In genomic region chr16:27368358-27368722, GRCh38 we compare ENCODE assay signal across 9 cellular contexts. TPM values are rescaled to one million over a fixed set of nuclear protein-coding genes. Genes with fewer than 3 reads are reported as not detected.
DNase-seq lines count a peak whose midpoint lies in the region; ATAC-seq and TF ChIP-seq lines count a peak whose summit lies in the region.
"Had no signal": no experiment of that assay in that cellular context is flagged by ENCODE, and none has a peak within 500 bp of the region (broad histone marks: within the 10 kb centered on the region; RNA-seq: fewer than 3 reads in every experiment).

No MANE protein-coding gene starts in this region.

- peak overlapping the region; percentile 53 for H3K4me3 Mint-ChIP-seq in activated naive CD4-positive, alpha-beta T cell treated with anti-CD3 and anti-CD28 coated beads for 36 hours
- no peak overlapping the region for H3K4me3 Mint-ChIP-seq in chondrocyte (ENCODE audit: unreplicated experiment)
- H3K4me3 Mint-ChIP-seq in stimulated activated naive B cell treated with anti-CD40 and anti-IgM and Interleukin-4, amounts not matched to agents 10 μg/mL and 1 μg/mL and 100 μg/mL, for 72 hours: peak overlapping the region; percentile 55 to 75

- POLR2A ChIA-PET in Panc1 (lab: Charles Lee): no interaction called here

- H3K4me1 ChIP-seq in Panc1 (ENCODE audit: control insufficient read depth, insufficient read depth, low read length): peaks cover 5% of the 10 kb centered on the region; the same call in 1 of the 2 replicates

- peak overlapping the region; percentile 99 for H3K27ac Mint-ChIP-seq in activated naive CD4-positive, alpha-beta T cell treated with anti-CD3 and anti-CD28 coated beads for 36 hours
- no peak overlapping the region for H3K27ac Mint-ChIP-seq in chondrocyte (ENCODE audit: unreplicated experiment)
- H3K27ac Mint-ChIP-seq in stimulated activated naive B cell treated with anti-CD40 and anti-IgM and Interleukin-4, amounts not matched to agents 10 μg/mL and 1 μg/mL and 100 μg/mL, for 72 hours: peak overlapping the region; percentile 99

- in situ Hi-C loops in Panc1 (cut with HindIII; ENCODE audit: low pct_unique_long_range_greater_than_20kb, low sequenced_read_pairs): no loop called here

- H3K9me3 Mint-ChIP-seq in activated naive CD4-positive, alpha-beta T cell treated with anti-CD3 and anti-CD28 coated beads for 36 hours: peaks cover 21% of the 10 kb centered on the region
- H3K9me3 Mint-ChIP-seq in chondrocyte (ENCODE audit: low read depth): peaks cover 11% of the 10 kb centered on the region
- H3K9me3 Mint-ChIP-seq in stimulated activated naive B cell treated with anti-CD40 and anti-IgM and Interleukin-4, amounts not matched to agents 10 μg/mL and 1 μg/mL and 100 μg/mL, for 72 hours: peaks cover 5 to 6% of the 10 kb centered on the region in 2 donors

- CTCF ChIA-PET in activated naive CD4-positive, alpha-beta T cell treated with anti-CD3 and anti-CD28 coated beads for 36 hours (lab: Charles Lee): interaction anchor here (0.7 to 11.6 kb wide), 35 partner anchors 9 to 223 kb away, joined by 3 to 132 read pairs (median 6); no protein-coding TSS in a partner anchor
- CTCF ChIA-PET in Panc1 (lab: Charles Lee): interaction anchor here (0.6 to 1.9 kb wide), 5 partner anchors 132 to 219 kb away, joined by 5 to 25 read pairs (median 7); no protein-coding TSS in a partner anchor

- H3K27me3 ChIP-seq in Panc1 (ENCODE audit: control insufficient read depth, insufficient read depth, low read length): no peaks in the 10 kb centered on the region

- intact Hi-C loops in activated naive CD4-positive, alpha-beta T cell treated with anti-CD3 and anti-CD28 coated beads for 36 hours (cut with micrococcal nuclease): loop anchor here (1.0 to 5.0 kb wide), 4 partner anchors 116 to 213 kb away; no protein-coding TSS in a partner anchor
- intact Hi-C loops in Panc1 (cut with micrococcal nuclease; ENCODE audit: unreplicated experiment): loop anchor here (1.0 to 2.0 kb wide), 2 partner anchors 133 to 214 kb away; no protein-coding TSS in a partner anchor

- no peak overlapping the region for H3K4me3 ChIP-seq in Panc1 (ENCODE audit: low read depth in 2 of 2, low read length in 2 of 2)

- ATAC-seq in Panc1 (no peak), GM21576 (IDR thresholded peaks at IDR 0.05; ENCODE audit: unreplicated experiment) (no peak)
- no peak for ATAC-seq in stimulated activated naive B cell treated with anti-CD40 and anti-IgM and Interleukin-4, amounts not matched to agents 10 μg/mL and 1 μg/mL and 100 μg/mL, for 72 hours (replicated peaks)

- TF ChIP-seq CTCF in Panc1 (IDR thresholded peaks at IDR 0.05) (peak; percentile 30), chondrocyte (IDR thresholded peaks at IDR 0.05) (peak; percentile 70)

- no peaks in the 10 kb centered on the region for H3K36me3 ChIP-seq in Panc1 (ENCODE audit: control insufficient read depth, insufficient read depth, low read length)

- no peaks in the 10 kb centered on the region for H3K9me3 ChIP-seq in Panc1 (ENCODE audit: control insufficient read depth, insufficient read depth, low read depth, low read length)

- no peaks in the 10 kb centered on the region for H3K27me3 Mint-ChIP-seq in activated naive CD4-positive, alpha-beta T cell treated with anti-CD3 and anti-CD28 coated beads for 36 hours (ENCODE audit: low read depth)
- H3K27me3 Mint-ChIP-seq in chondrocyte (ENCODE audit: low read depth): no peaks in the 10 kb centered on the region
- H3K27me3 Mint-ChIP-seq in stimulated activated naive B cell treated with anti-CD40 and anti-IgM and Interleukin-4, amounts not matched to agents 10 μg/mL and 1 μg/mL and 100 μg/mL, for 72 hours: no peaks in the 10 kb centered on the region

- no TSS peak for BruUV-seq in Panc1 (replicated peaks; lab: Mats Ljungman, UMichigan)

- H3K4me1 Mint-ChIP-seq in activated naive CD4-positive, alpha-beta T cell treated with anti-CD3 and anti-CD28 coated beads for 36 hours (ENCODE audit: low read depth): peaks cover 75% of the 10 kb centered on the region
- H3K4me1 Mint-ChIP-seq in chondrocyte (ENCODE audit: low read depth): peaks cover 18% of the 10 kb centered on the region
- peaks cover 42 to 62% of the 10 kb centered on the region in 2 donors for H3K4me1 Mint-ChIP-seq in stimulated activated naive B cell treated with anti-CD40 and anti-IgM and Interleukin-4, amounts not matched to agents 10 μg/mL and 1 μg/mL and 100 μg/mL, for 72 hours

- no peak for DNase-seq in activated naive CD4-positive, alpha-beta T cell treated with anti-CD3 and anti-CD28 coated beads for 36 hours
- DNase-seq in activated naive CD4-positive, alpha-beta T cell (lab: John Stamatoyannopoulos, UW): no peak
- no peak for DNase-seq in Panc1 (ENCODE audit: low read depth, low spot score)
- peak; percentile 13 for DNase-seq in chondrocyte (ENCODE audit: low spot score)
- no peak for DNase-seq in stimulated activated naive B cell treated with anti-CD40 and anti-IgM and Interleukin-4, amounts not matched to agents 10 μg/mL and 1 μg/mL and 100 μg/mL, for 72 hours
- DNase-seq in HCEC 1CT: no peak
- DNase-seq in NCI-H1930 (lab: John Stamatoyannopoulos, UW): no peak
- DNase-seq: NCI-H187 treated with DMSO at 0.1 percent for 48 hours had no signal

- no peak overlapping the region for H3K27ac ChIP-seq in Panc1 (ENCODE audit: low read length)

- H3K36me3 Mint-ChIP-seq in activated naive CD4-positive, alpha-beta T cell treated with anti-CD3 and anti-CD28 coated beads for 36 hours (ENCODE audit: low read depth): peaks cover 38% of the 10 kb centered on the region
- peaks cover 6% of the 10 kb centered on the region for H3K36me3 Mint-ChIP-seq in chondrocyte (ENCODE audit: low read depth)
- H3K36me3 Mint-ChIP-seq in stimulated activated naive B cell treated with anti-CD40 and anti-IgM and Interleukin-4, amounts not matched to agents 10 μg/mL and 1 μg/mL and 100 μg/mL, for 72 hours: peaks cover 22 to 39% of the 10 kb centered on the region in 2 donors

RNA-seq across cellular contexts. Expression of gene IL21R, which starts 33.6 kb away (rescaled TPM):
- 10 to 100 TPM; 93.8 to 99.2 TPM for total RNA-seq in activated naive CD4-positive, alpha-beta T cell treated with anti-CD3 and anti-CD28 coated beads for 36 hours
- total RNA-seq in Panc1 (2021; ENCODE audit: unreplicated experiment): 0.10 TPM
- polyA plus RNA-seq in Panc1 (2012; ENCODE audit: insufficient read length): 0.07 TPM
- 2.1 to 11.3 TPM (median 2.2 TPM) in 3 replicates for total RNA-seq in chondrocyte

RNA-seq across cellular contexts. Expression of gene IL4R, which starts 54.6 kb away (rescaled TPM):
- 100 to 1,000 TPM; 162 to 170 TPM for total RNA-seq in activated naive CD4-positive, alpha-beta T cell treated with anti-CD3 and anti-CD28 coated beads for 36 hours
- total RNA-seq in Panc1 (2021; ENCODE audit: unreplicated experiment) (28.9 TPM), chondrocyte (30.1 to 47.7 TPM (median 41.0 TPM) in 3 replicates)
- 22.2 TPM for polyA plus RNA-seq in Panc1 (2012; ENCODE audit: insufficient read length)
